20 cellular contexts compared by ENCODE assay signal in the genomic region with DNA sequence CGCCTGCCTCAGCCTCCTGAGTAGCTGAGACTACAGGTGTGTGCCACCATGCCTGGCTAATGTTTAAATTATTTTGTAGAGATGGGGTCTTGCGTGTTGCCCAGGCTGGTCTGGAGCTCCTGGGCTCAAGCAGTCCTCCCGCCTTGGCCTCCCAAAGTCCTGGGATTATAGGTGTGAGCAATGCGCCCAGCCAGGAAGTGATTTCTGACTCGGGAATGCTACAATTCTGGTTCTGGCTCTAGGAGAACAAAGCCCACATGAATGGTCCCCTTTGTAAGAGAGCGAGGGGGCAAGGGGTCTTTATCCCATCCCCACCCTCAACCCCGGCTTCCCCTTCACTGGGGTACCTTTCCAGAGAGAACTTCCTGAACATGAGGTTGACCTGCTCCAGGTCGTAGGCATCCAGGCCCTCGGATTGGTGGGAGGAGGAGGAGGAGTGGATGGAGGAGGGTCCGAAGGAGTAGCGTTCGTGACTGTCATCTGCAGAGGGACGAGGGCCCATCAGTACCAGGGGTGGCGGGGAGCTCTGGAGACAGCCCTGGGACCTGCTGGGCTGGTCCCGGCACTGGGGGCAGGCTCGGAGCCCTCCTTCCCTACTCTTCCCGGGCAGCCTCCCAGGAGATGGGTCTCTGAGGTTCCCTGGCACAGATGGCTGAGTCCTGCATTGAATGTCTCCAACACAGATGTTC.
DNase-seq lines count a peak whose midpoint lies in the region; ATAC-seq and TF ChIP-seq lines count a peak whose summit lies in the region.
"Had no signal": no experiment of that assay in that cellular context is flagged by ENCODE, and none has a peak within 500 bp of the region (broad histone marks: within the 10 kb centered on the region; RNA-seq: fewer than 3 reads in every experiment).

No MANE protein-coding gene starts in this region.

- no peak overlapping the region for H2BK12ac ChIP-seq in trophoblast cell (ENCODE audit: low read length)

- H3K79me2 ChIP-seq in trophoblast cell (ENCODE audit: control insufficient read depth, insufficient read depth, low read length, poor library complexity), result no peaks in the 10 kb centered on the region

- no peak overlapping the region for H3K4ac ChIP-seq in trophoblast cell (ENCODE audit: low read depth, low read length)

- peaks cover 18% of the 10 kb centered on the region for H3K36me3 Mint-ChIP-seq in Calu3 (ENCODE audit: insufficient read depth, unreplicated experiment)
- H3K36me3 Mint-ChIP-seq in stimulated activated naive B cell treated with anti-CD40 and anti-IgM and Interleukin-4, amounts not matched to agents 10 μg/mL and 1 μg/mL and 100 μg/mL, for 72 hours, result peaks cover 73 to 75% of the 10 kb centered on the region in 2 donors

- TF ChIP-seq CTCF in Calu3 (IDR thresholded peaks at IDR 0.05; ENCODE audit: unreplicated experiment) (no peak), left ventricle myocardium inferior (IDR thresholded peaks at IDR 0.05; ENCODE audit: borderline replicate concordance) (no peak)

- H3K23ac ChIP-seq in trophoblast cell (ENCODE audit: low read length), result no peak overlapping the region

- intact Hi-C loops in Calu3 (cut with micrococcal nuclease; ENCODE audit: unreplicated experiment), result no loop called here
- intact Hi-C loops in left ventricle myocardium inferior (cut with micrococcal nuclease), result no loop called here

- CTCF ChIA-PET in Calu3 (lab: Charles Lee), result interaction anchor here (0.6 kb wide), 1 partner anchor 46 kb away, joined by 3 read pairs; no protein-coding TSS in a partner anchor

- no peak overlapping the region for H2BK120ac ChIP-seq in trophoblast cell (ENCODE audit: insufficient read depth, low read length, poor library complexity)

- H4K91ac ChIP-seq in trophoblast cell (ENCODE audit: low read depth, low read length), result peak overlapping the region; percentile 30

- no peak overlapping the region for H2AK5ac ChIP-seq in trophoblast cell (ENCODE audit: low read length)

- peak; percentile 36 for DNase-seq in Calu3
- DNase-seq in HPDE6-E6E7 (ENCODE audit: extremely low spot score), result peak; percentile 15
- peak; percentile 6 for DNase-seq in left ventricle myocardium inferior
- DNase-seq in trophoblast cell, result peak in 1 of 2 donors; percentile 55
- DNase-seq in GF-D8 (lab: John Stamatoyannopoulos, UW), result no peak
- DNase-seq in NCI-H526 (lab: John Stamatoyannopoulos, UW), result no peak
- no peak for DNase-seq in stimulated activated naive B cell treated with anti-CD40 and anti-IgM and Interleukin-4, amounts not matched to agents 10 μg/mL and 1 μg/mL and 100 μg/mL, for 72 hours
- DNase-seq: ACHN; AML-193; Caco-2; CD4-positive, CD25-positive, alpha-beta regulatory T cell; DMS79 treated with DMSO at 0.1 percent for 48 hours; H7; NCI-H1092; NCI-H2107; NCI-H345; NCI-H526 treated with DMSO at 0.1 percent for 48 hours; NK-92 treated with Interleukin-12 subunit alpha and Interleukin-12 subunit beta, amount 100 ng/mL, for 24 hours; OCI-M1; RPMI8226 had no signal

- H3K9ac ChIP-seq in trophoblast cell (ENCODE audit: low read length), result no peak overlapping the region

- H2AFZ ChIP-seq in trophoblast cell (ENCODE audit: insufficient read depth, low read length, poor library complexity), result no peak overlapping the region

- H3K4me1 Mint-ChIP-seq in Calu3 (ENCODE audit: low read depth, unreplicated experiment), result no peaks in the 10 kb centered on the region
- peaks cover 0 to 9% of the 10 kb centered on the region in 2 donors for H3K4me1 Mint-ChIP-seq in stimulated activated naive B cell treated with anti-CD40 and anti-IgM and Interleukin-4, amounts not matched to agents 10 μg/mL and 1 μg/mL and 100 μg/mL, for 72 hours

- H3K36me3 ChIP-seq in left ventricle myocardium inferior (no peaks in the 10 kb centered on the region), trophoblast cell (ENCODE audit: control insufficient read depth in 1 of 2, insufficient read depth in 2 of 2, low read length in 2 of 2) (no peaks in the 10 kb centered on the region)

- peaks cover 5% of the 10 kb centered on the region for H3K79me1 ChIP-seq in trophoblast cell (ENCODE audit: low read length)

- no peak overlapping the region for H2BK5ac ChIP-seq in trophoblast cell (ENCODE audit: low read depth, low read length, poor library complexity)

- H3K9me3 ChIP-seq in left ventricle myocardium inferior (replicated peaks), result peaks cover 8% of the 10 kb centered on the region
- peaks cover 3% of the 10 kb centered on the region for H3K9me3 ChIP-seq in trophoblast cell (ENCODE audit: insufficient read depth, low read depth, low read length)
- H3K9me3 ChIP-seq: Caco-2 had no signal

- H3K4me3 ChIP-seq in left ventricle myocardium inferior, result no peak overlapping the region
- no peak overlapping the region for H3K4me3 ChIP-seq in trophoblast cell (ENCODE audit: low read depth, low read length)

- H3K4me3 Mint-ChIP-seq in Calu3 (ENCODE audit: low read depth, unreplicated experiment), result no peak overlapping the region
- no peak overlapping the region for H3K4me3 Mint-ChIP-seq in stimulated activated naive B cell treated with anti-CD40 and anti-IgM and Interleukin-4, amounts not matched to agents 10 μg/mL and 1 μg/mL and 100 μg/mL, for 72 hours
- H3K4me3 Mint-ChIP-seq: CD4-positive, CD25-positive, alpha-beta regulatory T cell had no signal

- ATAC-seq in stimulated activated naive B cell treated with anti-CD40 and anti-IgM and Interleukin-4, amounts not matched to agents 10 μg/mL and 1 μg/mL and 100 μg/mL, for 72 hours (replicated peaks), result no peak

- H3K14ac ChIP-seq in trophoblast cell (ENCODE audit: low read length), result peak overlapping the region; percentile 7

- no TSS peak for BruUV-seq in Calu3 (replicated peaks; lab: Mats Ljungman, UMichigan)

- H3K9me3 Mint-ChIP-seq in Calu3 (ENCODE audit: low read depth, unreplicated experiment), result no peaks in the 10 kb centered on the region
- H3K9me3 Mint-ChIP-seq in stimulated activated naive B cell treated with anti-CD40 and anti-IgM and Interleukin-4, amounts not matched to agents 10 μg/mL and 1 μg/mL and 100 μg/mL, for 72 hours, result peaks cover 0 to 6% of the 10 kb centered on the region in 2 donors

- WGBS in trophoblast cell (ENCODE audit: extremely low coverage, insufficient coverage, insufficient read length), result no CpG with 5 or more reads among the region's 17 CpGs

- H3K18ac ChIP-seq in trophoblast cell (ENCODE audit: low read length), result no peak overlapping the region

- peak overlapping the region; percentile 14 for H4K8ac ChIP-seq in trophoblast cell (ENCODE audit: low read depth, low read length)

- no peak overlapping the region for H4K12ac ChIP-seq in trophoblast cell (ENCODE audit: low read depth, low read length)

- H3K27me3 ChIP-seq in left ventricle myocardium inferior (ENCODE audit: low read depth), result peaks cover 69% of the 10 kb centered on the region
- no peaks in the 10 kb centered on the region for H3K27me3 ChIP-seq in trophoblast cell (ENCODE audit: insufficient read depth, low read length)

- no peak overlapping the region for H3K27ac Mint-ChIP-seq in Calu3 (ENCODE audit: unreplicated experiment)
- H3K27ac Mint-ChIP-seq in stimulated activated naive B cell treated with anti-CD40 and anti-IgM and Interleukin-4, amounts not matched to agents 10 μg/mL and 1 μg/mL and 100 μg/mL, for 72 hours, result no peak overlapping the region
- H3K27ac Mint-ChIP-seq: CD4-positive, CD25-positive, alpha-beta regulatory T cell had no signal

- H3K4me1 ChIP-seq in left ventricle myocardium inferior, result peaks cover 16% of the 10 kb centered on the region
- H3K4me1 ChIP-seq in trophoblast cell (ENCODE audit: control insufficient read depth in 1 of 2, insufficient read depth in 2 of 2, low read length in 2 of 2), result peaks cover 13 to 18% of the 10 kb centered on the region in 2 experiments

- no peak overlapping the region for H3K4me2 ChIP-seq in trophoblast cell (ENCODE audit: low read length)

- no peak overlapping the region for H3K27ac ChIP-seq in left ventricle myocardium inferior (replicated peaks)
- H3K27ac ChIP-seq in trophoblast cell (ENCODE audit: low read depth, low read length), result no peak overlapping the region

- no peaks in the 10 kb centered on the region for H3K27me3 Mint-ChIP-seq in Calu3 (ENCODE audit: unreplicated experiment)
- H3K27me3 Mint-ChIP-seq in stimulated activated naive B cell treated with anti-CD40 and anti-IgM and Interleukin-4, amounts not matched to agents 10 μg/mL and 1 μg/mL and 100 μg/mL, for 72 hours, result no peaks in the 10 kb centered on the region
- H3K27me3 Mint-ChIP-seq: CD4-positive, CD25-positive, alpha-beta regulatory T cell had no signal

Comparison
In these comparisons a context has a peak if more than half of its experiments do, and no peak if none do; other contexts are left out.
1. DNase-seq: peak in Calu3 (single experiment), HPDE6-E6E7 (single experiment) and left ventricle myocardium inferior (single experiment); none in GF-D8 (single experiment), NCI-H526 (0 of 2) and stimulated activated naive B cell treated with anti-CD40 and anti-IgM and Interleukin-4, amounts not matched to agents 10 μg/mL and 1 μg/mL and 100 μg/mL, for 72 hours (single experiment).